1 cellular context compared by ENCODE assay signal in the genomic region with DNA sequence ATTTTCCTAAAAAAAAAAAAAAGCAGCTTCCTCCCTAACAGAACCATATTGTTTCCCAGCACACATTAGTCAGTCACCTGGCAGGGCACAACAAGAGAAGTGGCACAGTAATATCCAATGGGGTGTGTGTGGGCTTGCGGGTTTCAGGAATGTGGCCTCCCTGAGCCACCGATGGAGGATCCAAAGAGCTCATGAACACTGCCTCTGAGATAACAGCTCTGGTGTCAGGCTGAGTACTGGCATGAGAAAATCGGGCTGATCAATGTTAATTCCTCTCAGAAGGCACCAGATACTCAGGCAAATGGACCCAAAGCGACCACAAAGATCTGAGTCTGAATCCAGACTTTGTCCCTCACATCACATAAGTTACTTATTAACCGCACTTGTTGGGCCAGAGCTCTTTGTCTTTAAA.
A peak's percentile ranks its signal among the peaks of the same experiment; 100 is the strongest.
TF ChIP-seq lines count a peak whose summit lies in the region.

No MANE protein-coding gene starts in this region.

TF ChIP-seq in HepG2, 621 proteins besides CTCF, POLR2A, EP300 and RAD21 (continued from another document):
- TF ChIP-seq FOXP4 (CRISPR knock-in tag; IDR thresholded peaks at IDR 0.05) (0 out of 2 replicates have a peak, but pooled peaks have one; percentile 28), GATAD2A (CRISPR knock-in tag; IDR thresholded peaks at IDR 0.05) (peak; percentile 56; the same call in 1 of the 2 replicates), ISL2 (CRISPR knock-in tag; IDR thresholded peaks at IDR 0.05) (0 out of 2 replicates have a peak, but pooled peaks have one; percentile 44), REST (IDR thresholded peaks at IDR 0.05; ENCODE audit: borderline replicate concordance in 1 of 2, low read depth in 1 of 2, low read length in 2 of 2) (0 out of 4 replicates have a peak, but pooled peaks of 1 of the 2 experiments have one; percentile 26), ZNF292 (CRISPR knock-in tag; IDR thresholded peaks at IDR 0.05; ENCODE audit: borderline replicate concordance, low read depth) (0 out of 2 replicates have a peak, but pooled peaks have one; percentile 40)
TF ChIP-seq in HepG2: peak in this region for 66.
